9 cellular contexts compared by ENCODE assay signal in the genomic region with DNA sequence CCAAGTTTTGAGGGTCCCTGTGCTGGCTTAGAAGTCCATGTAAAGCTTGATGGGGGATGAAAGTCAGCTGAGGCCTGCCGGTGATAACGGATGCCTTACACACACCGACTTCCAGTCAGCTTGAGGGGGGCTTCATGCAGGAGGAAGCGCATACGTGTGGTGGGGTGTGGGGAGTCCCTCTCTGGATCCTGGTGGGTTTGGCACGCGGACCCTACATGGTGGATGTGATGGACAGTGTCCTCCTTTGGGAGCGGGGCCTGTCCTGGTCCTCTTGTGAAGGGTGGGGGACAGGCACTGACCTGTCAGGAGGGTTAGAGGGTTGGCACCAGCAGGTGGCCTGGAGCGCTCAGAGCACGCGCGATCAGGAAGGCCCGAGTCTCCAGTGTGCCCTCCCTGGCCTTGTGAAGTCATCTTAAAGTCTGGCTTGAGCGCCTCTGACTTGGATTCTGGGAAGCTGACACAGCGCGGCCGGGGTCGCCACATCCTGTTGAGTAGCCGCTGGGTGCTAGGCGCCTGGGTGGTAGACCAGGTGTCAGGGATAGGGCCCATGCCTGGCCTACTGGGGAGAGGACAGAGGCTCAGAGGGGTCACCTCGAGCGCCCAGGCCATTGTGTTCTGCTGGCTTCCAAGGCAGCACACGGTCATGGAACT. TPM values are rescaled to one million over a fixed set of nuclear protein-coding genes. Genes with fewer than 3 reads are reported as not detected.
A peak's percentile ranks its signal among the peaks of the same experiment; 100 is the strongest.
DNase-seq lines count a peak whose midpoint lies in the region; TF ChIP-seq lines count a peak whose summit lies in the region.
"Had no signal": no experiment of that assay in that cellular context is flagged by ENCODE, and none has a peak within 500 bp of the region (broad histone marks: within the 10 kb centered on the region; RNA-seq: fewer than 3 reads in every experiment).

No MANE protein-coding gene starts in this region.

- H3K4me3 ChIP-seq in BJ (ENCODE audit: low read depth, low read length) (peak overlapping the region; percentile 8; the same call in 1 of the 2 replicates), brain microvascular endothelial cell (ENCODE audit: low read depth, low read length) (peak overlapping the region; percentile 83)

- no peaks in the 10 kb centered on the region for H3K9me3 ChIP-seq in KOPT-K1 (ENCODE audit: insufficient read depth, low read length, poor library complexity, severe bottlenecking)

- peak overlapping the region; percentile 96 to 97 (median 97) for H3K4me3 Mint-ChIP-seq in nephron

- POLR2A ChIA-PET in BJ (lab: Charles Lee), result no interaction called here

- H3K9me3 Mint-ChIP-seq in nephron, result no peaks in the 10 kb centered on the region

- H3K27ac ChIP-seq in KOPT-K1 (ENCODE audit: low read depth, low read length, poor library complexity, severe bottlenecking) (peak overlapping the region; percentile 97), brain microvascular endothelial cell (peak overlapping the region; percentile 17)
- H3K27ac ChIP-seq: foreskin keratinocyte had no signal

- in situ Hi-C loops in brain microvascular endothelial cell (cut with HindIII; ENCODE audit: low pct_ligation_motif_present, low sequenced_read_pairs), result loop anchor here (5.0 kb wide), 1 partner anchor 128 kb away; no protein-coding TSS in a partner anchor

- CTCF ChIA-PET in BJ (lab: Yijun Ruan, JAX), result interaction anchor here (0.8 to 1.0 kb wide), 3 partner anchors 27 to 166 kb away, joined by 3 to 4 read pairs (median 3); no protein-coding TSS in a partner anchor

- H3K36me3 ChIP-seq in BJ (ENCODE audit: control insufficient read depth, insufficient read depth, low read length), result peaks cover 8% of the 10 kb centered on the region
- peaks cover 64% of the 10 kb centered on the region for H3K36me3 ChIP-seq in KOPT-K1 (ENCODE audit: insufficient read depth, low read length)
- peaks cover 7% of the 10 kb centered on the region for H3K36me3 ChIP-seq in brain microvascular endothelial cell (replicated peaks)

- no peak for TF ChIP-seq CTCF in BJ (IDR thresholded peaks at IDR 0.05; ENCODE audit: insufficient read depth, low read depth, low read length)
- no peak for TF ChIP-seq CTCF in brain microvascular endothelial cell (IDR thresholded peaks at IDR 0.05; ENCODE audit: low read depth, low read length, missing control alignments)
- TF ChIP-seq CTCF in nephron (IDR thresholded peaks at IDR 0.05; ENCODE audit: unreplicated experiment in 3 of 3), result no peak

- no peaks in the 10 kb centered on the region for H3K36me3 Mint-ChIP-seq in nephron (ENCODE audit: low read depth)

- H3K4me1 Mint-ChIP-seq in nephron, result peaks cover 54% of the 10 kb centered on the region

- H3K27ac Mint-ChIP-seq in nephron, result peak overlapping the region; percentile 38 to 68 (median 53)

- DNase-seq in BJ (ENCODE audit: low read depth), result no peak
- peak; percentile 43 for DNase-seq in brain microvascular endothelial cell
- DNase-seq in OCI-M2 (lab: John Stamatoyannopoulos, UW; ENCODE audit: unreplicated experiment), result no peak
- no peak for DNase-seq in LoVo (ENCODE audit: low spot score)
- DNase-seq in activated effector memory CD4-positive, alpha-beta T cell treated with Interleukin-2 at 50 U/mL for 16 hours, result no peak
- no peak for DNase-seq in NCI-H146 treated with DMSO at 0.1 percent for 48 hours (lab: John Stamatoyannopoulos, UW; ENCODE audit: unreplicated experiment)
- DNase-seq: foreskin keratinocyte had no signal

- H3K27me3 Mint-ChIP-seq in nephron (ENCODE audit: low read depth), result no peaks in the 10 kb centered on the region

- H3K27me3 ChIP-seq in BJ (ENCODE audit: control insufficient read depth, insufficient read depth, low read length) (no peaks in the 10 kb centered on the region), brain microvascular endothelial cell (replicated peaks) (no peaks in the 10 kb centered on the region)
- H3K27me3 ChIP-seq: foreskin keratinocyte had no signal

RNA-seq across cellular contexts. Expression of a gene that starts 2.9 kb away (rescaled TPM):
- polyA plus RNA-seq in BJ (2011; rRNA removed), result 38.3 and 48.9 TPM in 2 replicates
- polyA minus RNA-seq in BJ (2011; rRNA and poly(A)+ RNA removed), result 18.8 and 19.6 TPM in 2 replicates

RNA-seq across cellular contexts. Expression of a gene that starts 8.9 kb away (rescaled TPM):
- polyA plus RNA-seq in BJ (2011; rRNA removed), result 26.9 and 43.7 TPM in 2 replicates
- 17.9 and 31.2 TPM in 2 replicates for polyA minus RNA-seq in BJ (2011; rRNA and poly(A)+ RNA removed)

RNA-seq across cellular contexts. Expression of a gene that starts 26.6 kb away (rescaled TPM):
- 35.5 and 59.6 TPM in 2 replicates for polyA plus RNA-seq in BJ (2011; rRNA removed)
- polyA minus RNA-seq in BJ (2011; rRNA and poly(A)+ RNA removed), result 12.9 and 20.4 TPM in 2 replicates

RNA-seq across cellular contexts. Expression of a gene that starts 27.9 kb away (rescaled TPM):
- polyA plus RNA-seq in BJ (2011; rRNA removed), result 854 and 1,597 TPM in 2 replicates
- 665 and 710 TPM in 2 replicates for polyA minus RNA-seq in BJ (2011; rRNA and poly(A)+ RNA removed)

RNA-seq across cellular contexts. Expression of a gene that starts 39.7 kb away (rescaled TPM):
- 0.07 and 0.11 TPM in 2 replicates for polyA plus RNA-seq in BJ (2011; rRNA removed)
- polyA minus RNA-seq in BJ (2011; rRNA and poly(A)+ RNA removed), result 0.36 and 0.43 TPM in 2 replicates
